ENCODE assay signal across 1 cellular context in genomic region chr5:124746252-124746915, GRCh38.
TF ChIP-seq lines count a peak whose summit lies in the region.

Gene ZNF608, minus strand, starts transcription at chr5:124746639. Its CDS starts 1,650 bp downstream, at chr5:124744989.

TF ChIP-seq in H1, 55 proteins besides CTCF, POLR2A, EP300 and RAD21 (continued from another document):
- TF ChIP-seq CTBP2 (IDR thresholded peaks at IDR 0.05; ENCODE audit: borderline replicate concordance, insufficient read depth, insufficient read length, low read length) = no peak
- TF ChIP-seq CEBPB (IDR thresholded peaks at IDR 0.05; ENCODE audit: low read depth, low read length) = no peak
- TF ChIP-seq HDAC2 (IDR thresholded peaks at IDR 0.05; ENCODE audit: borderline replicate concordance in 1 of 2, low read depth in 2 of 2, low read length in 2 of 2) = peak in 1 of 2 experiments; percentile 64; a peak in 2 of 4 replicates
- no peak for TF ChIP-seq GTF2F1 (IDR thresholded peaks at IDR 0.05; ENCODE audit: borderline replicate concordance, low read depth, low read length)
- TF ChIP-seq KDM4A (IDR thresholded peaks at IDR 0.05; ENCODE audit: low read depth, low read length, severe bottlenecking) = no peak
- TF ChIP-seq ATF2 (IDR thresholded peaks at IDR 0.05; ENCODE audit: low read length) = no peak
- TF ChIP-seq MAX (IDR thresholded peaks at IDR 0.05) = no peak
- TF ChIP-seq ASH2L (IDR thresholded peaks at IDR 0.05; ENCODE audit: low read length) = peak; percentile 16
- TF ChIP-seq ZNF274 (IDR thresholded peaks at IDR 0.05; ENCODE audit: borderline replicate concordance, extremely low read depth, low read length) = no peak
- TF ChIP-seq SRF (IDR thresholded peaks at IDR 0.05; ENCODE audit: low read depth, low read length) = no peak
- no peak for TF ChIP-seq TBP (IDR thresholded peaks at IDR 0.05; ENCODE audit: low read depth, low read length)
- TF ChIP-seq SIN3A (conservative IDR thresholded peaks at IDR 0.05 in 1 of 2, IDR thresholded peaks at IDR 0.05 in 1 of 2; ENCODE audit: low read depth in 1 of 2, low read length in 2 of 2) = 0 out of 4 replicates have a peak, but pooled peaks of 1 of the 2 experiments have one; percentile 38
- no peak for TF ChIP-seq MAFK (IDR thresholded peaks at IDR 0.05; ENCODE audit: low read depth, low read length)
- TF ChIP-seq CBX5 (IDR thresholded peaks at IDR 0.05; ENCODE audit: low read depth, low read length) = no peak
- TF ChIP-seq RFX5 (IDR thresholded peaks at IDR 0.05; ENCODE audit: borderline replicate concordance, low read depth, low read length) = no peak
